Comparison of ENCODE assay signal across 8 cellular contexts in genomic region chr22:36470162-36470993, GRCh38. TPM values are rescaled to one million over a fixed set of nuclear protein-coding genes. Genes with fewer than 3 reads are reported as not detected.
A peak's percentile ranks its signal among the peaks of the same experiment; 100 is the strongest.
DNase-seq lines count a peak whose midpoint lies in the region; ATAC-seq and TF ChIP-seq lines count a peak whose summit lies in the region.

No MANE protein-coding gene starts in this region.

- ATAC-seq in activated naive CD8-positive, alpha-beta T cell treated with anti-CD3 and anti-CD28 coated beads, Interleukin-2, amount 10 ng/mL, durations not matched to agents 7 days and 5 days (ENCODE audit: low read depth), result peak; percentile 89
- peak; percentile 80 for ATAC-seq in Right ventricle myocardium superior (ENCODE audit: poor library complexity)
- ATAC-seq in GM18868 (IDR thresholded peaks at IDR 0.05; ENCODE audit: unreplicated experiment), result no peak

- H3K4me3 ChIP-seq in transverse colon, result no peak overlapping the region

- POLR2A ChIA-PET in activated naive CD8-positive, alpha-beta T cell treated with anti-CD3 and anti-CD28 coated beads, Interleukin-2, amount 10 ng/mL, durations not matched to agents 7 days and 5 days (lab: Charles Lee), result interaction anchor here (0.6 to 1.9 kb wide), 10 partner anchors 12 to 810 kb away, joined by 3 to 7 read pairs (median 4); partner anchors contain the start of gene TXN2

- H3K9me3 ChIP-seq in transverse colon, result no peaks in the 10 kb centered on the region

- intact Hi-C loops in Right ventricle myocardium superior (cut with DNase I) (loop anchor here (5.0 kb wide), 1 partner anchor 168 kb away; no protein-coding TSS in a partner anchor), posterior vena cava (cut with DNase I) (loop anchor here in 1 of 2 donors (5.0 kb wide), 1 partner anchor 168 kb away; no protein-coding TSS in a partner anchor), transverse colon (cut with DNase I; ENCODE audit: low total_unique reads) (loop anchor here (2.0 to 5.0 kb wide), 2 partner anchors 84 to 168 kb away; partner anchors contain the start of gene MYH9)

- no peaks in the 10 kb centered on the region for H3K27me3 Mint-ChIP-seq in activated naive CD8-positive, alpha-beta T cell treated with anti-CD3 and anti-CD28 coated beads, Interleukin-2, amount 10 ng/mL, durations not matched to agents 7 days and 5 days

- no peak for TF ChIP-seq EP300 in transverse colon (IDR thresholded peaks at IDR 0.05; ENCODE audit: low read depth)

- DNase-seq in ELR (ENCODE audit: low read depth), result peak; percentile 90
- peak; percentile 82 for DNase-seq in LoVo (ENCODE audit: low spot score)
- DNase-seq in SW 1271 (lab: John Stamatoyannopoulos, UW), result peak; percentile 52 to 73
- peak; percentile 78 for DNase-seq in activated naive CD8-positive, alpha-beta T cell treated with anti-CD3 and anti-CD28 coated beads, Interleukin-2, amount 10 ng/mL, durations not matched to agents 7 days and 5 days
- peak; percentile 87 for DNase-seq in Right ventricle myocardium superior
- peak; percentile 92 for DNase-seq in posterior vena cava (ENCODE audit: low spot score)
- peak; percentile 87 for DNase-seq in transverse colon

- TF ChIP-seq POLR2A in transverse colon (IDR thresholded peaks at IDR 0.05), result no peak

- peaks cover 12% of the 10 kb centered on the region for H3K36me3 Mint-ChIP-seq in activated naive CD8-positive, alpha-beta T cell treated with anti-CD3 and anti-CD28 coated beads, Interleukin-2, amount 10 ng/mL, durations not matched to agents 7 days and 5 days

- H3K4me1 ChIP-seq in transverse colon, result peaks cover 20 to 51% (median 30%) of the 10 kb centered on the region in 4 donors

- 39 to 46% methylated on average over 6 to 14 of the region's 14 CpGs for WGBS in transverse colon (ENCODE audit: low coverage in 1 of 2), 2 donors

- peaks cover 16% of the 10 kb centered on the region for H3K4me1 Mint-ChIP-seq in activated naive CD8-positive, alpha-beta T cell treated with anti-CD3 and anti-CD28 coated beads, Interleukin-2, amount 10 ng/mL, durations not matched to agents 7 days and 5 days

- peak overlapping the region; percentile 61 for H3K27ac Mint-ChIP-seq in activated naive CD8-positive, alpha-beta T cell treated with anti-CD3 and anti-CD28 coated beads, Interleukin-2, amount 10 ng/mL, durations not matched to agents 7 days and 5 days

- in situ Hi-C loops in transverse colon (cut with MboI; ENCODE audit: low pct_ligation_motif_present in 1 of 4, low pct_unique_long_range_greater_than_20kb in 1 of 4, low sequenced_read_pairs in 3 of 4), result loop anchor here in 2 of 4 donors (10.0 kb wide), 1 partner anchor 166 kb away; no protein-coding TSS in a partner anchor

- peak overlapping the region; percentile 98 for H3K27ac ChIP-seq in transverse colon

- TF ChIP-seq CTCF in transverse colon (IDR thresholded peaks at IDR 0.05), result peak; percentile 92 to 95 (median 94)

- H3K4me3 Mint-ChIP-seq in activated naive CD8-positive, alpha-beta T cell treated with anti-CD3 and anti-CD28 coated beads, Interleukin-2, amount 10 ng/mL, durations not matched to agents 7 days and 5 days, result no peak overlapping the region

- no peaks in the 10 kb centered on the region for H3K27me3 ChIP-seq in transverse colon

- peaks cover 0 to 11% (median 2%) of the 10 kb centered on the region in 4 donors for H3K36me3 ChIP-seq in transverse colon

- H3K9me3 Mint-ChIP-seq in activated naive CD8-positive, alpha-beta T cell treated with anti-CD3 and anti-CD28 coated beads, Interleukin-2, amount 10 ng/mL, durations not matched to agents 7 days and 5 days, result no peaks in the 10 kb centered on the region

RNA-seq across cellular contexts. Expression of gene TXN2, which starts 11.1 kb away (rescaled TPM):
- total RNA-seq in activated naive CD8-positive, alpha-beta T cell treated with anti-CD3 and anti-CD28 coated beads, Interleukin-2, amount 10 ng/mL, durations not matched to agents 7 days and 5 days, result 10 to 100 TPM; 64.5 to 64.6 TPM
- total RNA-seq in Right ventricle myocardium superior (123 TPM), posterior vena cava (10 to 100 TPM; 38.7 to 50.1 TPM), transverse colon (100 to 1,000 TPM in 1 of 4 donors, 10 to 100 TPM in 3; 68.5 to 317 (median 93.3) TPM)

RNA-seq across cellular contexts. Expression of gene FOXRED2, which starts 36.5 kb away (rescaled TPM):
- 10 to 100 TPM; 10.9 to 12.0 TPM for total RNA-seq in activated naive CD8-positive, alpha-beta T cell treated with anti-CD3 and anti-CD28 coated beads, Interleukin-2, amount 10 ng/mL, durations not matched to agents 7 days and 5 days
- total RNA-seq in Right ventricle myocardium superior (10.3 TPM), posterior vena cava (10 to 100 TPM in 1 of 2 donors, 1 to 10 TPM in 1; 7.9 to 17.2 TPM), transverse colon (1 to 10 TPM in 2 of 4 donors, under 1 TPM in 2; 0.37 to 3.0 (median 1.5) TPM)

RNA-seq across cellular contexts. Expression of gene EIF3D, which starts 58.6 kb away (rescaled TPM):
- total RNA-seq in activated naive CD8-positive, alpha-beta T cell treated with anti-CD3 and anti-CD28 coated beads, Interleukin-2, amount 10 ng/mL, durations not matched to agents 7 days and 5 days, result 100 to 1,000 TPM; 198 to 203 TPM
- total RNA-seq in Right ventricle myocardium superior (66.2 TPM), posterior vena cava (100 to 1,000 TPM in 1 of 2 donors, 10 to 100 TPM in 1; 98.6 to 106 TPM), transverse colon (100 to 1,000 TPM in 3 of 4 donors, 10 to 100 TPM in 1; 69.6 to 217 (median 146) TPM)
